In the genomic region with DNA sequence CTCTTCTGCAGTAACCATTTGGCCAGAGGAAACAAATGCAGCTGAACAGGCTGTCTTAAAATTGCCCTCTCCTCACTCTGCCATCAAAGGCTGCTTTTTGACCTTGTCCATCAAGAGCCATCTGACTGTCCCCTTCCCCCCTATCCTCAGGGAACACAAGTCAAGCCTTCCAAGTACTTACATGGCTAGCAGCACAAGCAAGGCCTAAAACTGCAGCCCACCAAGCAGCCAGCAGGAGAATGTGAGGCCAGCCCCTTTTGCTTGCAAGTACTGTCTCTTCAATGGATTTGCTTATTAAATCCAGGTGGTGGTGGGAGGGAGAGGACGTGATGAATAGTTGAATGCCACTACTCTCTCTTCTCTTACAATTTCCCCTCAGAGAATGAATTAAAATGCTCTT, we compare ENCODE assay signal across 11 cellular contexts.
DNase-seq lines count a peak whose midpoint lies in the region; FAIRE-seq and TF ChIP-seq lines count a peak whose summit lies in the region.
"Had no signal": no experiment of that assay in that cellular context is flagged by ENCODE, and none has a peak within 500 bp of the region (broad histone marks: within the 10 kb centered on the region; RNA-seq: fewer than 3 reads in every experiment).

No MANE protein-coding gene starts in this region.

- H3K36me3 ChIP-seq in H1 (ENCODE audit: control insufficient read depth in 2 of 4, insufficient read depth in 4 of 4, low read length in 3 of 4) (no peaks in the 10 kb centered on the region), ovary (no peaks in the 10 kb centered on the region)
- H3K36me3 ChIP-seq: BLaER1 had no signal

- H3K14ac ChIP-seq in H1 (ENCODE audit: insufficient read length) = no peak overlapping the region

- no peak overlapping the region for H3K4me2 ChIP-seq in H1 (ENCODE audit: insufficient read depth in 1 of 2, low read depth in 2 of 2, low read length in 2 of 2)
- H3K4me2 ChIP-seq: BLaER1 had no signal

- H3K18ac ChIP-seq in H1 (ENCODE audit: extremely low read depth, low read length) = no peak overlapping the region

- no peak overlapping the region for H3K27ac ChIP-seq in H1 (ENCODE audit: low read depth, low read length)
- no peak overlapping the region for H3K27ac ChIP-seq in ovary
- H3K27ac ChIP-seq: BLaER1 had no signal

- no peak overlapping the region for H4K91ac ChIP-seq in H1 (replicated peaks; ENCODE audit: insufficient read length, low read length)

- no peak; a peak in 1 of 4 replicates for TF ChIP-seq RAD21 in H1 (IDR thresholded peaks at IDR 0.05 in 1 of 2, conservative IDR thresholded peaks at IDR 0.05 in 1 of 2; ENCODE audit: low read depth in 2 of 2, low read length in 2 of 2)

- CTCF ChIA-PET in H1 (lab: Charles Lee; ENCODE audit: partially characterized antibody) = interaction anchor here (0.7 to 1.6 kb wide), 2 partner anchors 10 to 17 kb away, joined by 3 to 5 read pairs; no protein-coding TSS in a partner anchor

- peak overlapping the region; percentile 76 for H2AFZ ChIP-seq in H1 (ENCODE audit: low read length)

- no peak overlapping the region for H4K8ac ChIP-seq in H1 (ENCODE audit: extremely low read depth, insufficient read depth, low read length)

- H3K27me3 ChIP-seq in H1 (replicated peaks in 1 of 4; ENCODE audit: control insufficient read depth in 3 of 4, extremely low read depth in 1 of 4, insufficient read depth in 3 of 4, low read length in 3 of 4) (no peaks in the 10 kb centered on the region), ovary (no peaks in the 10 kb centered on the region)
- H3K27me3 ChIP-seq: BLaER1 had no signal

- no peaks in the 10 kb centered on the region for H3K79me1 ChIP-seq in H1 (ENCODE audit: low read depth, low read length)

- TF ChIP-seq CTCF in H1 (IDR thresholded peaks at IDR 0.05; ENCODE audit: control extremely low read depth in 1 of 3, insufficient read depth in 1 of 3, low read depth in 1 of 3, low read length in 3 of 3) (peak in 2 of 3 experiments; percentile 14 to 22; a peak in 2 of 4 replicates), ovary (IDR thresholded peaks at IDR 0.05) (no peak)

- no peaks in the 10 kb centered on the region for H4K20me1 ChIP-seq in H1 (replicated peaks in 1 of 2; ENCODE audit: control insufficient read depth in 1 of 2, insufficient read depth in 2 of 2, low read length in 2 of 2)
- H4K20me1 ChIP-seq: BLaER1 had no signal

- no peak overlapping the region for H2BK5ac ChIP-seq in H1 (ENCODE audit: low read depth, low read length)

- no peak overlapping the region for H2BK20ac ChIP-seq in H1 (ENCODE audit: low read length)

- no peak overlapping the region; the same call in 1 of the 2 replicates for H2BK12ac ChIP-seq in H1 (ENCODE audit: low read depth, low read length)

- H3K4me1 ChIP-seq in H1 (replicated peaks in 1 of 4; ENCODE audit: control insufficient read depth in 3 of 4, insufficient read depth in 4 of 4, low read length in 3 of 4) (no peaks in the 10 kb centered on the region), ovary (ENCODE audit: insufficient read depth) (no peaks in the 10 kb centered on the region)
- H3K4me1 ChIP-seq: BLaER1 had no signal

- DNase-seq in ELF-1 (ENCODE audit: low read depth, low spot score) (peak; percentile 2), H1 (ENCODE audit: low read depth in 1 of 2, low spot score in 2 of 2) (peak in 1 of 2 experiments; percentile 5), iPS-NIHi11 (ENCODE audit: low spot score) (peak; percentile 8), kidney glomerular epithelial cell (lab: John Stamatoyannopoulos, UW) (no peak), ovary (no peak)
- DNase-seq in activated T-cell treated with anti-CD3 and anti-CD28 coated beads, Interleukin-2, amount 50 U/mL, for 1 hour = no peak
- DNase-seq in activated CD4-positive, CD25-positive, alpha-beta regulatory T cell treated with anti-CD3 and anti-CD28 coated beads, Interleukin-2, amount 50 U/mL, for 72 hours = no peak
- DNase-seq: DMS53, H7 had no signal

- H2AK5ac ChIP-seq in H1 (ENCODE audit: low read depth, low read length) = 0 out of 2 replicates have a peak overlapping the region, but pooled peaks have one; percentile 41

- no peak overlapping the region for H3K9ac ChIP-seq in H1 (replicated peaks in 1 of 4; ENCODE audit: extremely low read depth in 1 of 4, low read depth in 3 of 4, low read length in 3 of 4)
- H3K9ac ChIP-seq: BLaER1 had no signal

- TF ChIP-seq POLR2A in H1 (IDR thresholded peaks at IDR 0.05; ENCODE audit: control extremely low read depth in 1 of 2, low read depth in 2 of 2, low read length in 2 of 2) (no peak), ovary (IDR thresholded peaks at IDR 0.05) (no peak)

- no peak overlapping the region for H2BK15ac ChIP-seq in H1 (ENCODE audit: low read length)

- H2BK120ac ChIP-seq in H1 (replicated peaks; ENCODE audit: low read depth, low read length) = no peak overlapping the region

- H3K4ac ChIP-seq in H1 (replicated peaks; ENCODE audit: insufficient read length, low read depth, low read length) = no peak overlapping the region

- no peak for TF ChIP-seq EP300 in H1 (IDR thresholded peaks at IDR 0.05; ENCODE audit: borderline replicate concordance in 1 of 2, low read depth in 2 of 2, low read length in 2 of 2)
- no peak for TF ChIP-seq EP300 in ovary (IDR thresholded peaks at IDR 0.05)

- no peak overlapping the region for H3K23ac ChIP-seq in H1 (ENCODE audit: insufficient read length)

- WGBS in H1 (ENCODE audit: extremely low coverage in 1 of 2, insufficient coverage in 1 of 2, insufficient read length in 1 of 2, insufficient replicate concordance in 2 of 2, low coverage in 1 of 2, low lambda C conversion rate in 2 of 2, missing lambda C conversion rate in 1 of 2), 2 experiments = 78% methylated on average over 1 of the region's 1 CpG; no CpG with 5 or more reads in 1 of the 2 experiments
- 28 to 42% (median 31%) methylated on average over 1 of the region's 1 CpG for WGBS in ovary, 3 donors

- H3K9me3 ChIP-seq in H1 (ENCODE audit: insufficient read depth in 2 of 2, low read depth in 1 of 2, low read length in 1 of 2) (no peaks in the 10 kb centered on the region), ovary (no peaks in the 10 kb centered on the region)
- H3K9me3 ChIP-seq: BLaER1 had no signal

- FAIRE-seq in H1 (lab: Jason Lieb, UNC) = no peak
- FAIRE-seq: A204.1 had no signal

- POLR2A ChIA-PET in H1 (lab: Charles Lee; ENCODE audit: partially characterized antibody) = no interaction called here

- intact Hi-C loops in ovary (cut with DNase I) = no loop called here

- no peak overlapping the region for H3K56ac ChIP-seq in H1 (replicated peaks; ENCODE audit: insufficient read length, low read depth, low read length)

- no peaks in the 10 kb centered on the region for H3K79me2 ChIP-seq in H1 (ENCODE audit: control insufficient read depth in 1 of 2, insufficient read depth in 2 of 2, low read length in 2 of 2)

- no peaks in the 10 kb centered on the region for H3K23me2 ChIP-seq in H1 (ENCODE audit: low read depth, low read length)

- H4K5ac ChIP-seq in H1 (ENCODE audit: insufficient read length, low read depth, low read length) = no peak overlapping the region

- H3K4me3 ChIP-seq in H1 (ENCODE audit: extremely low read depth in 1 of 4, insufficient read depth in 2 of 4, low read depth in 3 of 4, low read length in 4 of 4) (no peak overlapping the region), ovary (no peak overlapping the region)
- H3K4me3 ChIP-seq: BLaER1 had no signal

TF ChIP-seq in H1, 55 proteins besides CTCF, POLR2A, EP300 and RAD21:
- no peak for TF ChIP-seq PHF8 (conservative IDR thresholded peaks at IDR 0.05; ENCODE audit: low read depth, low read length)
- TF ChIP-seq SP2 (IDR thresholded peaks at IDR 0.05; ENCODE audit: low read length) = no peak
- no peak for TF ChIP-seq POU5F1 (IDR thresholded peaks at IDR 0.05; ENCODE audit: low read depth, low read length)
- no peak for TF ChIP-seq JUND (IDR thresholded peaks at IDR 0.05; ENCODE audit: low read length)
- TF ChIP-seq YY1 (IDR thresholded peaks at IDR 0.05; ENCODE audit: low read depth, low read length) = no peak
- TF ChIP-seq HDAC2 (IDR thresholded peaks at IDR 0.05; ENCODE audit: borderline replicate concordance in 1 of 2, low read depth in 2 of 2, low read length in 2 of 2) = no peak
- TF ChIP-seq POLR2AphosphoS5 (IDR thresholded peaks at IDR 0.05; ENCODE audit: low read depth, low read length) = no peak
- no peak for TF ChIP-seq NANOG (IDR thresholded peaks at IDR 0.05; ENCODE audit: insufficient read depth, low read depth, low read length, poor library complexity, severe bottlenecking)
- no peak for TF ChIP-seq CEBPB (IDR thresholded peaks at IDR 0.05; ENCODE audit: low read depth, low read length)
- no peak for TF ChIP-seq RXRA (IDR thresholded peaks at IDR 0.05; ENCODE audit: insufficient read depth, low read depth, low read length)

Comparison
In these comparisons a context has a peak if more than half of its experiments do, and no peak if none do; other contexts are left out.
1. DNase-seq: peak in ELF-1 (single experiment) and iPS-NIHi11 (single experiment); none in activated T-cell treated with anti-CD3 and anti-CD28 coated beads, Interleukin-2, amount 50 U/mL, for 1 hour (single experiment), activated CD4-positive, CD25-positive, alpha-beta regulatory T cell treated with anti-CD3 and anti-CD28 coated beads, Interleukin-2, amount 50 U/mL, for 72 hours (single experiment), kidney glomerular epithelial cell (single experiment) and ovary (0 of 5).
2. CTCF ChIP-seq: peak in H1 (2 of 3); none in ovary (0 of 3).